In the genomic region with DNA sequence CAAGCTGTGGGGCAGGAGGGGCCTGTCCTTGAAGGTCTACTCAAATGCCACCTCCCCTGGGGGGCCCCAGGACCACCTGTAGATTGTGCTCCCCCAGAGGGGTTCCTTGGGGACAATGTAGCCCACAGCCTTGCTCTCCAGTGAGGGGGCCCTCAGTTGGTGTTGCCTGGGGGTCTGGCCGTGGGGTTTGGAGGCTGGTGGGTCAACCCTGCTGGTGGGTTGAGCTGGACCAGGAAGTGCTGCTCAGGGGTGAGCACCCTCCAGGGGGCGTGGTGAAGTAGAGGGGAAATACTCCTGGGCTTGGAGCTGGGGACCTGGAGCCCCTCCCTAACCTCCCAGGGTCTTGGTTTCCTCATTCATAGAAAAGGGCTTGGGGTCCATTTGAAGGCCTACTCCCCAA, we compare ENCODE assay signal across 12 cellular contexts.
"Had no signal": no experiment of that assay in that cellular context is flagged by ENCODE, and none has a peak within 500 bp of the region (broad histone marks: within the 10 kb centered on the region; RNA-seq: fewer than 3 reads in every experiment).

No MANE protein-coding gene starts in this region.

- H3K27me3 ChIP-seq: right lobe of liver, transverse colon had no signal

- DNase-seq: activated CD4-positive, alpha-beta memory T cell treated with anti-CD3 and anti-CD28 coated beads, Interleukin-2, amount 10 ng/mL, durations not matched to agents 7 days and 5 days; activated naive CD4-positive, alpha-beta T cell treated with anti-CD3 and anti-CD28 coated beads, Interleukin-2, amount 10 ng/mL, durations not matched to agents 7 days and 5 days; central memory CD4-positive, alpha-beta T cell; esophagus squamous epithelium; foreskin fibroblast; occipital lobe; psoas muscle; right lobe of liver; stimulated activated naive B cell treated with anti-CD40 and anti-IgM and Interleukin-4, amounts not matched to agents 10 μg/mL and 1 μg/mL and 100 μg/mL, for 72 hours; substantia nigra; transverse colon had no signal

- H3K36me3 ChIP-seq: esophagus squamous epithelium, right lobe of liver, transverse colon had no signal

- ATAC-seq: activated T-helper 17 cell treated with anti-CD3 and anti-CD28 coated beads, Interleukin-2, amount 50 U/mL, for 72 hours; psoas muscle; stimulated activated naive B cell treated with anti-CD40 and anti-IgM and Interleukin-4, amounts not matched to agents 10 μg/mL and 1 μg/mL and 100 μg/mL, for 72 hours had no signal

- H3K4me3 ChIP-seq: esophagus squamous epithelium, psoas muscle, right lobe of liver, transverse colon had no signal

- H3K9me3 ChIP-seq: esophagus squamous epithelium, psoas muscle, right lobe of liver, transverse colon had no signal

- H3K4me1 ChIP-seq: esophagus squamous epithelium, psoas muscle, right lobe of liver, transverse colon had no signal

- H3K27ac ChIP-seq: esophagus squamous epithelium, psoas muscle, right lobe of liver, transverse colon had no signal
